8 cellular contexts compared by ENCODE assay signal in the genomic region with DNA sequence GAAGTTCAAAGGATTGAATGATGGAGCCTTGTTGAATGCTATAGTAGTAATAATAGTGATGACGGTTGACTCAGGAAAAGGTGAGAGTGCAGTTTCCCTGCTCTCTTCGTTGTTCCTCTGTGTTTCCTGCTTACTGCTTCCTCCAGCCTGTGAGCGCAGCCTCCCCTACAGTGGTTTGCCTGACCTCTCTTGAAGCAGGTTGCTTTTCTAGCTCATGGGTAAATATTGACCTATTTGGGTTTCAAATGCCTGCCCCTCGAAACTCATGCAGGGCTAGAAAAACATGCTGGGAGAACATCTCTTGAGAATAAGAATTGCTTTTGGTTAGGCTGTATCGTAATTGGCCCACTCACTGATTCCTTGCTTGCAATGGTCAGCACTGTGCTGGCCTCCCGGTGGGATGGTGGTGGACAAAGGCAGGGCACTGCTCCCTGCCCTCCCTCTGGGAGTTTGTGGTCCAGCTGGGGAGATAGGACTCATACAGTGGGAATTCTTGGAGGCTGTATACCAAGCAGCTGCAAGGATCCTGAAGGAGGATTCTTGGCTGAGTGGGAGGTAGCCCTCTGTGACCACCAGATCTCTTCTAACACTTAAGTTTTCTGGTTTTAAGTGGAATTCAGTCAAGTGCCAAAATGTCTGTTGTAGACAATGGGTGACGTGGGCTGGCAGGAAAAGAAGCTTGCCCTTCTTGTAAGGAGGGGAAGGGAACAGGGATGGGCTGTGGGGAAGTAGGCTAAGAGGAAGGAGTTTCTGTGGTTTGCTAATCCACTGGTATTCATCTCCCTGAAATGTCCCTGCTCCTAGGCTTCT.
A peak's percentile ranks its signal among the peaks of the same experiment; 100 is the strongest.
DNase-seq lines count a peak whose midpoint lies in the region; ATAC-seq and TF ChIP-seq lines count a peak whose summit lies in the region.

No MANE protein-coding gene starts in this region.

- TF ChIP-seq CTCF in epithelial cell of esophagus (IDR thresholded peaks at IDR 0.05; ENCODE audit: insufficient read depth, low read depth, low read length, missing control alignments): no peak

- peak; percentile 70 for DNase-seq in CD1c-positive myeloid dendritic cell (ENCODE audit: extremely low spot score)
- peak; percentile 27 for DNase-seq in NCI-H2029 treated with DMSO at 0.1 percent for 48 hours (lab: John Stamatoyannopoulos, UW)
- peak; percentile 68 for DNase-seq in epithelial cell of esophagus (ENCODE audit: low read depth)
- DNase-seq in non-pigmented ciliary epithelial cell (ENCODE audit: low read depth): peak; percentile 85
- no peak for DNase-seq in stimulated activated CD4-positive, alpha-beta T cell treated with anti-CD3 and anti-CD28 coated beads, Interleukin-2, amount 100 ng/mL, for 48 hours
- DNase-seq in NOMO-1 treated with dmso at 0.1 percent for 144 hours (lab: John Stamatoyannopoulos, UW; ENCODE audit: unreplicated experiment): no peak
- no peak for DNase-seq in GM19240 (ENCODE audit: insufficient read length, low spot score)

- no peak for ATAC-seq in GM18517 (IDR thresholded peaks at IDR 0.05; ENCODE audit: unreplicated experiment)

- no peak overlapping the region for H3K4me3 ChIP-seq in epithelial cell of esophagus (ENCODE audit: low read length)

Comparison
In these comparisons a context has a peak if more than half of its experiments do, and no peak if none do; other contexts are left out.
1. DNase-seq: peak in CD1c-positive myeloid dendritic cell (single experiment), NCI-H2029 treated with DMSO at 0.1 percent for 48 hours (single experiment), epithelial cell of esophagus (single experiment) and non-pigmented ciliary epithelial cell (single experiment); none in stimulated activated CD4-positive, alpha-beta T cell treated with anti-CD3 and anti-CD28 coated beads, Interleukin-2, amount 100 ng/mL, for 48 hours (0 of 2), NOMO-1 treated with dmso at 0.1 percent for 144 hours (single experiment) and GM19240 (single experiment).